In genomic region chr16:27317320-27317719, GRCh38 we compare ENCODE assay signal across 11 cellular contexts. TPM values are rescaled to one million over a fixed set of nuclear protein-coding genes. Genes with fewer than 3 reads are reported as not detected.
DNase-seq lines count a peak whose midpoint lies in the region; ATAC-seq lines count a peak whose summit lies in the region.
"Had no signal": no experiment of that assay in that cellular context is flagged by ENCODE, and none has a peak within 500 bp of the region (broad histone marks: within the 10 kb centered on the region; RNA-seq: fewer than 3 reads in every experiment).

No MANE protein-coding gene starts in this region.

- peaks cover 37% of the 10 kb centered on the region for H3K4me1 Mint-ChIP-seq in activated T-helper 17 cell treated with anti-CD3 and anti-CD28 coated beads, Interleukin-2, amount 50 U/mL, for 72 hours
- peaks cover 81% of the 10 kb centered on the region for H3K4me1 Mint-ChIP-seq in stimulated activated memory B cell treated with anti-CD40 and anti-IgM and Interleukin-4, amounts not matched to agents 10 μg/mL and 1 μg/mL and 100 μg/mL, for 72 hours

- H3K4me3 Mint-ChIP-seq in activated T-helper 17 cell treated with anti-CD3 and anti-CD28 coated beads, Interleukin-2, amount 50 U/mL, for 72 hours: peak overlapping the region; percentile 98
- peak overlapping the region; percentile 66 for H3K4me3 Mint-ChIP-seq in stimulated activated memory B cell treated with anti-CD40 and anti-IgM and Interleukin-4, amounts not matched to agents 10 μg/mL and 1 μg/mL and 100 μg/mL, for 72 hours

- H3K27me3 ChIP-seq in layer of hippocampus (ENCODE audit: control insufficient read depth, insufficient read depth, low read length): peaks cover 8% of the 10 kb centered on the region

- peaks cover 84% of the 10 kb centered on the region for H3K36me3 Mint-ChIP-seq in activated T-helper 17 cell treated with anti-CD3 and anti-CD28 coated beads, Interleukin-2, amount 50 U/mL, for 72 hours (ENCODE audit: low read depth)
- peaks cover 28% of the 10 kb centered on the region for H3K36me3 Mint-ChIP-seq in stimulated activated memory B cell treated with anti-CD40 and anti-IgM and Interleukin-4, amounts not matched to agents 10 μg/mL and 1 μg/mL and 100 μg/mL, for 72 hours

- H3K27ac Mint-ChIP-seq in activated T-helper 17 cell treated with anti-CD3 and anti-CD28 coated beads, Interleukin-2, amount 50 U/mL, for 72 hours: peak overlapping the region; percentile 97
- H3K27ac Mint-ChIP-seq in stimulated activated memory B cell treated with anti-CD40 and anti-IgM and Interleukin-4, amounts not matched to agents 10 μg/mL and 1 μg/mL and 100 μg/mL, for 72 hours: peak overlapping the region; percentile 86

- H3K9me3 Mint-ChIP-seq in activated T-helper 17 cell treated with anti-CD3 and anti-CD28 coated beads, Interleukin-2, amount 50 U/mL, for 72 hours: no peaks in the 10 kb centered on the region
- H3K9me3 Mint-ChIP-seq in stimulated activated memory B cell treated with anti-CD40 and anti-IgM and Interleukin-4, amounts not matched to agents 10 μg/mL and 1 μg/mL and 100 μg/mL, for 72 hours: no peaks in the 10 kb centered on the region

- no peak for ATAC-seq in activated T-helper 17 cell treated with anti-CD3 and anti-CD28 coated beads, Interleukin-2, amount 50 U/mL, for 72 hours (replicated peaks)
- no peak for ATAC-seq in stimulated activated memory B cell treated with anti-CD40 and anti-IgM and Interleukin-4, amounts not matched to agents 10 μg/mL and 1 μg/mL and 100 μg/mL, for 72 hours
- no peak for ATAC-seq in HG03442 (IDR thresholded peaks at IDR 0.05; ENCODE audit: unreplicated experiment)

- peak; percentile 41 for DNase-seq in activated CD4-positive, alpha-beta T cell treated with anti-CD3 and anti-CD28 coated beads for 48 hours
- no peak for DNase-seq in activated CD4-positive, alpha-beta T cell treated with anti-CD3 and anti-CD28 coated beads for 1 hour
- DNase-seq in T1000 (lab: John Stamatoyannopoulos, UW): no peak
- DNase-seq in kidney tubule cell (ENCODE audit: low spot score): no peak
- DNase-seq: 8988T, NCI-H510A had no signal

- H3K27me3 Mint-ChIP-seq in activated T-helper 17 cell treated with anti-CD3 and anti-CD28 coated beads, Interleukin-2, amount 50 U/mL, for 72 hours: no peaks in the 10 kb centered on the region
- no peaks in the 10 kb centered on the region for H3K27me3 Mint-ChIP-seq in stimulated activated memory B cell treated with anti-CD40 and anti-IgM and Interleukin-4, amounts not matched to agents 10 μg/mL and 1 μg/mL and 100 μg/mL, for 72 hours

- H3K27ac ChIP-seq in layer of hippocampus (ENCODE audit: low read depth, low read length): peak overlapping the region; percentile 18
- H3K27ac ChIP-seq: KMS-11 had no signal

RNA-seq across cellular contexts. Expression of gene IL4R, which starts 3.5 kb away (rescaled TPM):
- total RNA-seq in activated T-helper 17 cell treated with anti-CD3 and anti-CD28 coated beads, Interleukin-2, amount 50 U/mL, for 72 hours: 100 to 1,000 TPM; 163 to 216 TPM

RNA-seq across cellular contexts. Expression of gene NSMCE1, which starts 48.7 kb away (rescaled TPM):
- total RNA-seq in activated T-helper 17 cell treated with anti-CD3 and anti-CD28 coated beads, Interleukin-2, amount 50 U/mL, for 72 hours: 10 to 100 TPM; 59.6 to 99.8 TPM
